22 cellular contexts compared by ENCODE assay signal in the genomic region with DNA sequence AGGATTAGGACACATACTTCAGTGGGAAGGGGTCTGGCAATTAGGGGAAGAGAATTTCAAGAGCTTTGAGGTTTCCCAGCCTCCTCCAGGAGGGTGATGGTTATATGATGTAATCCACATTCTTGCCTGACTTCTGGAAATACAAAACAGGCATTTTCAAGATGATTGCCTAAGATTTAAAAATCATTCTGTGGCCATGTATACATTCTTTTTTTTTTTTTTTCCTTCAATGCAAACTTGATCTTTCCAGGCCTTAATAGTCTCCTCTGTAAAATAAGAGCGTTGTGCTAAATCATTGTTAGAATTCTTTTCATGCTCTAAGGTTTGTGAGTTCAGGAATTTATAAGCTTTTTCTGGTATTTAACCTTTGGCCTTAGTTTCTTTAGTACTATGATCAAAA.
DNase-seq lines count a peak whose midpoint lies in the region; ATAC-seq and TF ChIP-seq lines count a peak whose summit lies in the region.
"Had no signal": no experiment of that assay in that cellular context is flagged by ENCODE, and none has a peak within 500 bp of the region (broad histone marks: within the 10 kb centered on the region; RNA-seq: fewer than 3 reads in every experiment).

No MANE protein-coding gene starts in this region.

- H3K36me3 ChIP-seq in Panc1 (ENCODE audit: control insufficient read depth, insufficient read depth, low read length), result no peaks in the 10 kb centered on the region
- peaks cover 1 to 3% of the 10 kb centered on the region in 2 experiments for H3K36me3 ChIP-seq in trophoblast cell (ENCODE audit: control insufficient read depth in 1 of 2, insufficient read depth in 2 of 2, low read length in 2 of 2)
- H3K36me3 ChIP-seq: BLaER1 treated with 17β-estradiol and CSF1 and Interleukin-3, amounts not matched to agents 10 nM and 100 nM; spleen had no signal

- peak overlapping the region; percentile 75; the same call in 1 of the 2 replicates for H3K27ac ChIP-seq in Panc1 (ENCODE audit: low read length)
- H3K27ac ChIP-seq in trophoblast cell (ENCODE audit: low read depth, low read length), result peak overlapping the region; percentile 97
- H3K27ac ChIP-seq: BLaER1 treated with 17β-estradiol and CSF1 and Interleukin-3, amounts not matched to agents 10 nM and 100 nM; parathyroid adenoma; spleen had no signal

- no peaks in the 10 kb centered on the region for H3K36me3 Mint-ChIP-seq in activated T-helper 2 cell treated with anti-CD3 and anti-CD28 coated beads, Interferon-gamma antibody, Interleukin-2, Interleukin-4, amounts not matched to agents 10 μg/mL and 5 μg/mL and 100 μg/mL, durations not matched to agents 14 hours and 24 hours and 36 hours (ENCODE audit: low read depth)
- H3K36me3 Mint-ChIP-seq: activated naive CD4-positive, alpha-beta T cell treated with anti-CD3 and anti-CD28 coated beads, Interleukin-2, amount 50 U/mL, for 24 hours had no signal

- no CpG with 5 or more reads among the region's 1 CpG for WGBS in trophoblast cell (ENCODE audit: extremely low coverage, insufficient coverage, insufficient read length)

- intact Hi-C loops in Panc1 (cut with micrococcal nuclease; ENCODE audit: unreplicated experiment), result no loop called here
- intact Hi-C loops in activated T-helper 2 cell treated with anti-CD3 and anti-CD28 coated beads, Interferon-gamma antibody, Interleukin-2, Interleukin-4, amounts not matched to agents 10 μg/mL and 5 μg/mL and 100 μg/mL, durations not matched to agents 14 hours and 24 hours and 36 hours (cut with micrococcal nuclease), result no loop called here

- H3K18ac ChIP-seq in trophoblast cell (ENCODE audit: low read length), result no peak overlapping the region

- peaks cover 29% of the 10 kb centered on the region for H3K79me1 ChIP-seq in trophoblast cell (ENCODE audit: low read length)

- H3K27ac Mint-ChIP-seq in activated T-helper 2 cell treated with anti-CD3 and anti-CD28 coated beads, Interferon-gamma antibody, Interleukin-2, Interleukin-4, amounts not matched to agents 10 μg/mL and 5 μg/mL and 100 μg/mL, durations not matched to agents 14 hours and 24 hours and 36 hours, result no peak overlapping the region
- H3K27ac Mint-ChIP-seq: activated B cell treated with CpG ODN at 0.5 μM for 24 hours; activated naive CD4-positive, alpha-beta T cell treated with anti-CD3 and anti-CD28 coated beads, Interleukin-2, amount 50 U/mL, for 24 hours had no signal

- peaks cover 26% of the 10 kb centered on the region for H3K9me3 Mint-ChIP-seq in activated T-helper 2 cell treated with anti-CD3 and anti-CD28 coated beads, Interferon-gamma antibody, Interleukin-2, Interleukin-4, amounts not matched to agents 10 μg/mL and 5 μg/mL and 100 μg/mL, durations not matched to agents 14 hours and 24 hours and 36 hours
- H3K9me3 Mint-ChIP-seq: activated naive CD4-positive, alpha-beta T cell treated with anti-CD3 and anti-CD28 coated beads, Interleukin-2, amount 50 U/mL, for 24 hours had no signal

- H3K79me2 ChIP-seq in trophoblast cell (ENCODE audit: control insufficient read depth, insufficient read depth, low read length, poor library complexity), result peaks cover 8% of the 10 kb centered on the region
- H3K79me2 ChIP-seq: parathyroid adenoma had no signal

- H3K4me1 ChIP-seq in Panc1 (ENCODE audit: control insufficient read depth, insufficient read depth, low read length) (peaks cover 6% of the 10 kb centered on the region), trophoblast cell (ENCODE audit: control insufficient read depth in 1 of 2, insufficient read depth in 2 of 2, low read length in 2 of 2) (peaks cover 10 to 11% of the 10 kb centered on the region in 2 experiments)
- H3K4me1 ChIP-seq: parathyroid adenoma, spleen had no signal

- H3K4me1 Mint-ChIP-seq in activated T-helper 2 cell treated with anti-CD3 and anti-CD28 coated beads, Interferon-gamma antibody, Interleukin-2, Interleukin-4, amounts not matched to agents 10 μg/mL and 5 μg/mL and 100 μg/mL, durations not matched to agents 14 hours and 24 hours and 36 hours (ENCODE audit: low read depth), result peaks cover 11% of the 10 kb centered on the region
- H3K4me1 Mint-ChIP-seq: activated B cell treated with CpG ODN at 0.5 μM for 24 hours had no signal

- H3K23ac ChIP-seq in trophoblast cell (ENCODE audit: low read length), result no peak overlapping the region

- H2AK5ac ChIP-seq in trophoblast cell (ENCODE audit: low read length), result no peak overlapping the region

- H3K4me3 ChIP-seq in Panc1 (ENCODE audit: low read depth in 2 of 2, low read length in 2 of 2), result no peak overlapping the region
- H3K4me3 ChIP-seq in fibroblast of mammary gland (ENCODE audit: control insufficient read depth, low read depth, low read length), result no peak overlapping the region
- no peak overlapping the region for H3K4me3 ChIP-seq in trophoblast cell (ENCODE audit: low read depth, low read length)
- H3K4me3 ChIP-seq: BLaER1 treated with 17β-estradiol and CSF1 and Interleukin-3, amounts not matched to agents 10 nM and 100 nM; spleen had no signal

- TF ChIP-seq CTCF in Panc1 (IDR thresholded peaks at IDR 0.05) (no peak), fibroblast of mammary gland (conservative IDR thresholded peaks at IDR 0.05; ENCODE audit: control insufficient read depth, insufficient read depth, low read depth, low read length) (no peak)

- peak overlapping the region; percentile 96 for H2BK5ac ChIP-seq in trophoblast cell (ENCODE audit: low read depth, low read length, poor library complexity)

- no peak overlapping the region for H3K9ac ChIP-seq in trophoblast cell (ENCODE audit: low read length)
- H3K9ac ChIP-seq: BLaER1 treated with 17β-estradiol and CSF1 and Interleukin-3, amounts not matched to agents 10 nM and 100 nM; parathyroid adenoma had no signal

- H4K12ac ChIP-seq in trophoblast cell (ENCODE audit: low read depth, low read length), result no peak overlapping the region

- POLR2A ChIA-PET in Panc1 (lab: Charles Lee), result no interaction called here

- H2BK12ac ChIP-seq in trophoblast cell (ENCODE audit: low read length), result no peak overlapping the region

- no peak overlapping the region for H4K8ac ChIP-seq in trophoblast cell (ENCODE audit: low read depth, low read length)

- no peak overlapping the region for H3K4me3 Mint-ChIP-seq in activated T-helper 2 cell treated with anti-CD3 and anti-CD28 coated beads, Interferon-gamma antibody, Interleukin-2, Interleukin-4, amounts not matched to agents 10 μg/mL and 5 μg/mL and 100 μg/mL, durations not matched to agents 14 hours and 24 hours and 36 hours (ENCODE audit: low read depth)
- H3K4me3 Mint-ChIP-seq: activated B cell treated with CpG ODN at 0.5 μM for 24 hours; activated naive CD4-positive, alpha-beta T cell treated with anti-CD3 and anti-CD28 coated beads, Interleukin-2, amount 50 U/mL, for 24 hours; central memory CD8-positive, alpha-beta T cell had no signal

- no peaks in the 10 kb centered on the region for H3K27me3 Mint-ChIP-seq in activated T-helper 2 cell treated with anti-CD3 and anti-CD28 coated beads, Interferon-gamma antibody, Interleukin-2, Interleukin-4, amounts not matched to agents 10 μg/mL and 5 μg/mL and 100 μg/mL, durations not matched to agents 14 hours and 24 hours and 36 hours (ENCODE audit: low read depth)
- H3K27me3 Mint-ChIP-seq: activated B cell treated with CpG ODN at 0.5 μM for 24 hours; activated naive CD4-positive, alpha-beta T cell treated with anti-CD3 and anti-CD28 coated beads, Interleukin-2, amount 50 U/mL, for 24 hours had no signal

- DNase-seq in EH (ENCODE audit: low read depth) (peak; percentile 88), Panc1 (ENCODE audit: low read depth, low spot score) (no peak), fibroblast of mammary gland (ENCODE audit: low read depth) (peak; percentile 21), trophoblast cell (peak in 1 of 2 donors; percentile 46), CD1c-positive myeloid dendritic cell (ENCODE audit: extremely low spot score) (no peak)
- DNase-seq in activated T-helper 2 cell treated with anti-CD3 and anti-CD28 coated beads, Interferon-gamma antibody, Interleukin-2, Interleukin-4, amounts not matched to agents 10 μg/mL and 5 μg/mL and 100 μg/mL, durations not matched to agents 14 hours and 24 hours and 36 hours (ENCODE audit: low spot score), result no peak
- DNase-seq: activated B cell treated with CpG ODN at 0.5 μM for 24 hours; activated CD8-positive, alpha-beta memory T cell treated with anti-CD3 and anti-CD28 coated beads, Interleukin-2, amount 50 U/mL, for 48 hours; glutamatergic neuron; H7; kidney; NCI-H1436 treated with DMSO at 0.1 percent for 48 hours; NCI-H524; spleen; stimulated activated naive CD4-positive, alpha-beta T cell treated with Interleukin-2 at 50 U/mL for 16 hours; SW 1271 had no signal

- no peak for ATAC-seq in Panc1
- no peak for ATAC-seq in HG03139 (IDR thresholded peaks at IDR 0.05; ENCODE audit: unreplicated experiment)
- ATAC-seq in GM19452 (IDR thresholded peaks at IDR 0.05; ENCODE audit: unreplicated experiment), result no peak

- no TSS peak for BruUV-seq in Panc1 (replicated peaks; lab: Mats Ljungman, UMichigan)

- in situ Hi-C loops in Panc1 (cut with HindIII; ENCODE audit: low pct_unique_long_range_greater_than_20kb, low sequenced_read_pairs), result no loop called here

- no peak overlapping the region for H3K4ac ChIP-seq in trophoblast cell (ENCODE audit: low read depth, low read length)

- H4K91ac ChIP-seq in trophoblast cell (ENCODE audit: low read depth, low read length), result no peak overlapping the region

- no peak overlapping the region for H2AFZ ChIP-seq in trophoblast cell (ENCODE audit: insufficient read depth, low read length, poor library complexity)
- H2AFZ ChIP-seq: parathyroid adenoma had no signal

- no peak overlapping the region for H3K14ac ChIP-seq in trophoblast cell (ENCODE audit: low read length)

- CTCF ChIA-PET in Panc1 (lab: Charles Lee), result no interaction called here

- no peaks in the 10 kb centered on the region for H3K9me3 ChIP-seq in Panc1 (ENCODE audit: control insufficient read depth, insufficient read depth, low read depth, low read length)
- H3K9me3 ChIP-seq in trophoblast cell (ENCODE audit: insufficient read depth, low read depth, low read length), result no peaks in the 10 kb centered on the region
- H3K9me3 ChIP-seq: spleen had no signal

- H2BK120ac ChIP-seq in trophoblast cell (ENCODE audit: insufficient read depth, low read length, poor library complexity), result no peak overlapping the region

- H3K27me3 ChIP-seq in Panc1 (ENCODE audit: control insufficient read depth, insufficient read depth, low read length), result no peaks in the 10 kb centered on the region
- no peaks in the 10 kb centered on the region for H3K27me3 ChIP-seq in trophoblast cell (ENCODE audit: insufficient read depth, low read length)
- H3K27me3 ChIP-seq: BLaER1 treated with 17β-estradiol and CSF1 and Interleukin-3, amounts not matched to agents 10 nM and 100 nM; spleen had no signal

- no peak overlapping the region for H3K4me2 ChIP-seq in trophoblast cell (ENCODE audit: low read length)
- H3K4me2 ChIP-seq: BLaER1 treated with 17β-estradiol and CSF1 and Interleukin-3, amounts not matched to agents 10 nM and 100 nM had no signal

Comparison
In these comparisons a context has a peak if more than half of its experiments do, and no peak if none do; other contexts are left out.
1. DNase-seq: peak in EH (single experiment) and fibroblast of mammary gland (single experiment); none in Panc1 (single experiment), activated T-helper 2 cell treated with anti-CD3 and anti-CD28 coated beads, Interferon-gamma antibody, Interleukin-2, Interleukin-4, amounts not matched to agents 10 μg/mL and 5 μg/mL and 100 μg/mL, durations not matched to agents 14 hours and 24 hours and 36 hours (single experiment) and CD1c-positive myeloid dendritic cell (single experiment).